Comparison of ENCODE assay signal across 1 cellular context in genomic region chr5:172772112-172772906, GRCh38.
TF ChIP-seq lines count a peak whose summit lies in the region.

No MANE protein-coding gene starts in this region.

TF ChIP-seq in SK-N-SH, 30 proteins besides CTCF, POLR2A, EP300 and RAD21 (continued from another document):
- TF ChIP-seq NFIC (IDR thresholded peaks at IDR 0.05; ENCODE audit: borderline replicate concordance) = peak; percentile 15
- peak; percentile 76 for TF ChIP-seq CHD2 (IDR thresholded peaks at IDR 0.05; ENCODE audit: low read length, partially characterized antibody)
- no peak for TF ChIP-seq FOXJ3 (CRISPR knock-in tag; IDR thresholded peaks at IDR 0.05)
- no peak for TF ChIP-seq EZH2phosphoT487 (IDR thresholded peaks at IDR 0.05; ENCODE audit: borderline replicate concordance, low read depth)
